Comparison of ENCODE assay signal across 11 cellular contexts in the genomic region with DNA sequence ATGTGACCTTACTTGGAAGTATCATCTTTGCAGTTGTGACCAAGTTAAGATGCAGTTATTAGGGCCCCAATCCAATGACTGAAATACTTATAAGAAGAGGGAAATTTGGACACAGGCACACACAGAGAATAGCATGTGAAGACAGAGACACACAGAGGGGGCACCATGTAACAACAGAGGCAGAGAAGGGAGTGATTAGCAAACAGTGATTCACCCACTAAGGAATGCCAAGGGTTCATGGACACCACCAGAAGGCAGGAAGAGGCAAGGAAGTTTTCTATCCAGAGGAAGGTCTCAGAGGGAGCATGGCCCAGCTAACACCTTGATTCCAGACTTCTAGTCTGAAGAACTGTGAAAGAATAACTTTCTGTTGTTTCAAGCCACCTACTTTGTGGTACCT. TPM values are rescaled to one million over a fixed set of nuclear protein-coding genes. Genes with fewer than 3 reads are reported as not detected.
DNase-seq lines count a peak whose midpoint lies in the region; ATAC-seq and TF ChIP-seq lines count a peak whose summit lies in the region.
"Had no signal": no experiment of that assay in that cellular context is flagged by ENCODE, and none has a peak within 500 bp of the region (broad histone marks: within the 10 kb centered on the region; RNA-seq: fewer than 3 reads in every experiment).

No MANE protein-coding gene starts in this region.

- H3K4me1 ChIP-seq in endodermal cell (ENCODE audit: control insufficient read depth, insufficient read depth, low read length) (no peaks in the 10 kb centered on the region), mucosa of rectum (ENCODE audit: control insufficient read depth in 2 of 2, insufficient read depth in 2 of 2, low read length in 2 of 2) (peaks cover 10 to 31% of the 10 kb centered on the region in 2 donors)

- no peaks in the 10 kb centered on the region for H3K4me1 Mint-ChIP-seq in endodermal cell
- peaks cover 42% of the 10 kb centered on the region for H3K4me1 Mint-ChIP-seq in activated CD8-positive, alpha-beta T cell treated with anti-CD3 and anti-CD28 coated beads for 36 hours (ENCODE audit: low read depth)

- H3K9ac ChIP-seq in endodermal cell (ENCODE audit: extremely low read depth, low read length, poor library complexity, severe bottlenecking) (no peak overlapping the region), mucosa of rectum (ENCODE audit: low read depth in 1 of 2, low read length in 2 of 2) (no peak overlapping the region)

- no peak overlapping the region for H3K4me3 ChIP-seq in endodermal cell (ENCODE audit: low read length)
- no peak overlapping the region for H3K4me3 ChIP-seq in mucosa of rectum (ENCODE audit: low read length in 2 of 2)

- ATAC-seq in activated CD8-positive, alpha-beta T cell treated with anti-CD3 and anti-CD28 coated beads for 36 hours = no peak

- no peaks in the 10 kb centered on the region for H3K9me3 ChIP-seq in endodermal cell (ENCODE audit: control insufficient read depth, low read length)
- H3K9me3 ChIP-seq in mucosa of rectum (ENCODE audit: control insufficient read depth in 2 of 2, low read length in 2 of 2) = no peaks in the 10 kb centered on the region

- DNase-seq in GM03348 (ENCODE audit: low spot score) = peak; percentile 15
- DNase-seq in NCI-H226 = peak; percentile 83
- DNase-seq in endodermal cell = peak; percentile 56
- no peak for DNase-seq in activated gamma-delta T cell treated with Interleukin-2 at 50 U/mL for 16 hours
- DNase-seq in activated CD8-positive, alpha-beta T cell treated with anti-CD3 and anti-CD28 coated beads for 36 hours = no peak
- no peak for DNase-seq in dedifferentiated amniotic fluid mesenchymal stem cell (ENCODE audit: extremely low spot score)
- DNase-seq in NCI-H1436 treated with DMSO at 0.1 percent for 48 hours (lab: John Stamatoyannopoulos, UW) = no peak
- DNase-seq: erythroblast, MV-4-11 had no signal

- intact Hi-C loops in activated CD8-positive, alpha-beta T cell treated with anti-CD3 and anti-CD28 coated beads for 36 hours (cut with micrococcal nuclease) = no loop called here

- H3K27ac ChIP-seq in endodermal cell (ENCODE audit: low read depth, low read length) (no peak overlapping the region), mucosa of rectum (ENCODE audit: low read depth in 2 of 2, low read length in 2 of 2) (peak overlapping the region; percentile 56 to 72)

- H3K36me3 ChIP-seq in endodermal cell (ENCODE audit: control insufficient read depth, insufficient read depth, low read length) (no peaks in the 10 kb centered on the region), mucosa of rectum (ENCODE audit: control insufficient read depth in 2 of 2, insufficient read depth in 2 of 2, low read length in 2 of 2) (no peaks in the 10 kb centered on the region)

- H3K27me3 Mint-ChIP-seq in endodermal cell (ENCODE audit: insufficient read depth) = no peaks in the 10 kb centered on the region
- H3K27me3 Mint-ChIP-seq in activated CD8-positive, alpha-beta T cell treated with anti-CD3 and anti-CD28 coated beads for 36 hours = no peaks in the 10 kb centered on the region
- H3K27me3 Mint-ChIP-seq: progenitor cell of endocrine pancreas had no signal

- no peak overlapping the region for H3K27ac Mint-ChIP-seq in endodermal cell
- H3K27ac Mint-ChIP-seq in activated CD8-positive, alpha-beta T cell treated with anti-CD3 and anti-CD28 coated beads for 36 hours = no peak overlapping the region
- H3K27ac Mint-ChIP-seq: progenitor cell of endocrine pancreas had no signal

- TF ChIP-seq CTCF in endodermal cell (conservative IDR thresholded peaks at IDR 0.05) = no peak
- no peak for TF ChIP-seq CTCF in activated CD8-positive, alpha-beta T cell treated with anti-CD3 and anti-CD28 coated beads for 36 hours (IDR thresholded peaks at IDR 0.05)

- CTCF ChIA-PET in activated CD8-positive, alpha-beta T cell treated with anti-CD3 and anti-CD28 coated beads for 36 hours (lab: Charles Lee) = interaction anchor here (1.7 to 7.6 kb wide), 3 partner anchors 10 to 64 kb away, joined by 5 to 57 read pairs (median 33); no protein-coding TSS in a partner anchor

- H3K36me3 Mint-ChIP-seq in endodermal cell (ENCODE audit: low read depth) = no peaks in the 10 kb centered on the region
- H3K36me3 Mint-ChIP-seq in activated CD8-positive, alpha-beta T cell treated with anti-CD3 and anti-CD28 coated beads for 36 hours (ENCODE audit: low read depth) = peaks cover 4% of the 10 kb centered on the region

- H3K27me3 ChIP-seq in endodermal cell (ENCODE audit: control insufficient read depth, insufficient read depth, low read length, poor library complexity, severe bottlenecking) = no peaks in the 10 kb centered on the region
- H3K27me3 ChIP-seq in mucosa of rectum (ENCODE audit: control insufficient read depth in 2 of 2, insufficient read depth in 2 of 2, low read length in 2 of 2) = no peaks in the 10 kb centered on the region

- no peak overlapping the region for H3K4me3 Mint-ChIP-seq in endodermal cell
- H3K4me3 Mint-ChIP-seq in activated CD8-positive, alpha-beta T cell treated with anti-CD3 and anti-CD28 coated beads for 36 hours = no peak overlapping the region

- H3K9me3 Mint-ChIP-seq in endodermal cell = no peaks in the 10 kb centered on the region
- no peaks in the 10 kb centered on the region for H3K9me3 Mint-ChIP-seq in activated CD8-positive, alpha-beta T cell treated with anti-CD3 and anti-CD28 coated beads for 36 hours

- POLR2A ChIA-PET in activated CD8-positive, alpha-beta T cell treated with anti-CD3 and anti-CD28 coated beads for 36 hours (lab: Charles Lee) = interaction anchor here (0.6 to 1.2 kb wide), 3 partner anchors 8 to 64 kb away, joined by 3 to 6 read pairs (median 3); no protein-coding TSS in a partner anchor

RNA-seq across cellular contexts. Expression of a gene that starts 25.0 kb away (rescaled TPM):
- total RNA-seq in endodermal cell = not detected
- 0.25 TPM for polyA plus RNA-seq in endodermal cell (2013, experiment 1 of 2)
- 0.70 TPM for polyA plus RNA-seq in endodermal cell (2013, experiment 2 of 2)
- 10 to 100 TPM; 21.0 to 24.0 TPM for total RNA-seq in activated CD8-positive, alpha-beta T cell treated with anti-CD3 and anti-CD28 coated beads for 36 hours
- total RNA-seq: progenitor cell of endocrine pancreas had no signal

RNA-seq across cellular contexts. Expression of a gene that starts 42.4 kb away (rescaled TPM):
- total RNA-seq in endodermal cell = 10 to 100 TPM; 20.7 to 36.2 TPM
- polyA plus RNA-seq in endodermal cell (2013, experiment 1 of 2) = 30.1 TPM
- polyA plus RNA-seq in endodermal cell (2013, experiment 2 of 2) = 27.7 TPM
- total RNA-seq in activated CD8-positive, alpha-beta T cell treated with anti-CD3 and anti-CD28 coated beads for 36 hours = 10 to 100 TPM; 26.5 to 34.6 TPM

Comparison
In these comparisons a context has a peak if more than half of its experiments do, and no peak if none do; other contexts are left out.
1. DNase-seq: peak in GM03348 (single experiment), NCI-H226 (single experiment) and endodermal cell (single experiment); none in activated gamma-delta T cell treated with Interleukin-2 at 50 U/mL for 16 hours (single experiment), activated CD8-positive, alpha-beta T cell treated with anti-CD3 and anti-CD28 coated beads for 36 hours (single experiment), dedifferentiated amniotic fluid mesenchymal stem cell (single experiment) and NCI-H1436 treated with DMSO at 0.1 percent for 48 hours (single experiment).
2. RNA of a gene that starts 25.0 kb away (total RNA-seq): 21.0 to 24.0 TPM in activated CD8-positive, alpha-beta T cell treated with anti-CD3 and anti-CD28 coated beads for 36 hours; not detected in endodermal cell; every median in the first group is over 10 times any median in the second.